In the genomic region with DNA sequence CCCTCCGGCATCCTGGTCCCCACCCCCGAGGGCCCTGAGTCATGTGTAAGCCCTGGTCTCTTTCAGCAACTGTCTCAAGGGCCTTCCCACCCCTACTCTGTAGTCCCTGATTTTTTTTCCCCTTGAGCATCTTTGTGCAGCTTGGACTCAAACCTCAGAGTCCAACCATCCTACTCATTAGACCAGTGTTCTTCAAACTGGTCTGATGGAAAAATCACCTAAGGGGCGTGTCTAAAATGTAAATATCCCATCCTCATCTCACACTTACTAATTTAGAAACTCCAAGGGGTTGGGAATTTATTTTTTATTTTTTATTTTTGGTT, we compare ENCODE assay signal across 1 cellular context.
A peak's percentile ranks its signal among the peaks of the same experiment; 100 is the strongest.
TF ChIP-seq lines count a peak whose summit lies in the region.

No MANE protein-coding gene starts in this region.

TF ChIP-seq in K562, 482 proteins besides CTCF, POLR2A, EP300 and RAD21:
- TF ChIP-seq, protein P1, sequence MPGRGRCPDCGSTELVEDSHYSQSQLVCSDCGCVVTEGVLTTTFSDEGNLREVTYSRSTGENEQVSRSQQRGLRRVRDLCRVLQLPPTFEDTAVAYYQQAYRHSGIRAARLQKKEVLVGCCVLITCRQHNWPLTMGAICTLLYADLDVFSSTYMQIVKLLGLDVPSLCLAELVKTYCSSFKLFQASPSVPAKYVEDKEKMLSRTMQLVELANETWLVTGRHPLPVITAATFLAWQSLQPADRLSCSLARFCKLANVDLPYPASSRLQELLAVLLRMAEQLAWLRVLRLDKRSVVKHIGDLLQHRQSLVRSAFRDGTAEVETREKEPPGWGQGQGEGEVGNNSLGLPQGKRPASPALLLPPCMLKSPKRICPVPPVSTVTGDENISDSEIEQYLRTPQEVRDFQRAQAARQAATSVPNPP (IDR thresholded peaks at IDR 0.05; ENCODE audit: borderline replicate concordance, insufficient read depth, insufficient read length) = no peak
- TF ChIP-seq ZKSCAN3 (CRISPR knock-in tag; IDR thresholded peaks at IDR 0.05) (no peak), MAZ (CRISPR knock-in tag; conservative IDR thresholded peaks at IDR 0.05 in 1 of 2, IDR thresholded peaks at IDR 0.05 in 1 of 2) (peak in 1 of 2 experiments; percentile 3; a peak in 1 of 4 replicates), CTBP1 (IDR thresholded peaks at IDR 0.05; ENCODE audit: borderline replicate concordance) (no peak), EGR1 (conservative IDR thresholded peaks at IDR 0.05) (0 out of 2 replicates have a peak, but pooled peaks have one; percentile 12), CHD1 (IDR thresholded peaks at IDR 0.05; ENCODE audit: low read length) (no peak), RB1 (IDR thresholded peaks at IDR 0.05; ENCODE audit: low read depth) (no peak), ZNF143 (CRISPR knock-in tag; IDR thresholded peaks at IDR 0.05) (peak; percentile 13; the same call in 1 of the 2 replicates), ETV5 (CRISPR knock-in tag; IDR thresholded peaks at IDR 0.05; ENCODE audit: low read depth) (no peak), MXI1 (IDR thresholded peaks at IDR 0.05; ENCODE audit: low read depth, low read length) (peak; percentile 56; the same call in 1 of the 2 replicates), MBD2 (IDR thresholded peaks at IDR 0.05; ENCODE audit: borderline replicate concordance, low read depth) (0 out of 2 replicates have a peak, but pooled peaks have one; percentile 10), SIN3A (IDR thresholded peaks at IDR 0.05; ENCODE audit: borderline replicate concordance in 2 of 2, control insufficient read depth in 1 of 2, low read depth in 2 of 2, low read length in 2 of 2) (peak in 1 of 2 experiments; percentile 35; a peak in 1 of 4 replicates), KDM1A (IDR thresholded peaks at IDR 0.05) (0 out of 4 replicates have a peak, but pooled peaks of 1 of the 2 experiments have one; percentile 29), FOXP1 (CRISPR knock-in tag; IDR thresholded peaks at IDR 0.05) (0 out of 2 replicates have a peak, but pooled peaks have one; percentile 7)
